23 cellular contexts compared by ENCODE assay signal in the genomic region with DNA sequence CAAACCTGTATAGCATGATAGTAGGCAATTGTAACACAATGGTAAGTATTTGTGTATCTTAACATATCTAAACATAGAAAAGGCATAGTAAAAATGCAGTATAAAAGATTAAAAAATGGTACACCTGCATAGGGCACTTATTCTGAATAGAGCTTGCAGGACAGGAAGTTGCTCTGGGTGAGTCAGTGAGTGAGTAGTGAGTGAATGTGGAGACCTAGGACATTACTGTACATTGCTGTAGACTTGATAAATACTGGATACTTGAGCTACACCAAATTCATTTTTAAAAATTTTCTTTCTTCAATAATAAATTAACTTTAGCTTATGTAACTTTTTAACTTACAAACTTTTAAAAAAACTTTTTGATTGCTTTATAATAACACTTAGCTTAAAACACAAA.
DNase-seq lines count a peak whose midpoint lies in the region; ATAC-seq, FAIRE-seq and TF ChIP-seq lines count a peak whose summit lies in the region.
"Had no signal": no experiment of that assay in that cellular context is flagged by ENCODE, and none has a peak within 500 bp of the region (broad histone marks: within the 10 kb centered on the region; RNA-seq: fewer than 3 reads in every experiment).

No MANE protein-coding gene starts in this region.

- H3K27me3 ChIP-seq in IMR-90 (ENCODE audit: control insufficient read depth, insufficient read depth, low read length), result no peaks in the 10 kb centered on the region
- no peaks in the 10 kb centered on the region for H3K27me3 ChIP-seq in upper lobe of left lung
- no peaks in the 10 kb centered on the region for H3K27me3 ChIP-seq in prostate gland (replicated peaks; ENCODE audit: insufficient read depth)
- no peaks in the 10 kb centered on the region for H3K27me3 ChIP-seq in adrenal gland
- H3K27me3 ChIP-seq: hepatocyte had no signal

- peak overlapping the region; percentile 46 for H2BK5ac ChIP-seq in IMR-90 (ENCODE audit: low read depth, low read length, poor library complexity, severe bottlenecking)

- no peak overlapping the region for H4K8ac ChIP-seq in IMR-90 (ENCODE audit: low read depth in 2 of 2, low read length in 2 of 2)

- H3K9ac ChIP-seq in IMR-90 (ENCODE audit: low read depth, low read length), result no peak overlapping the region
- H3K9ac ChIP-seq: KMS-11 had no signal

- no peak for TF ChIP-seq EP300 in upper lobe of left lung (IDR thresholded peaks at IDR 0.05)

- H3K27ac ChIP-seq in IMR-90 (ENCODE audit: insufficient read depth, low read length), result no peak overlapping the region
- H3K27ac ChIP-seq in upper lobe of left lung, result no peak overlapping the region
- H3K27ac ChIP-seq in prostate gland, result no peak overlapping the region
- no peak overlapping the region for H3K27ac ChIP-seq in adrenal gland
- H3K27ac ChIP-seq: hepatocyte, KMS-11 had no signal

- H3K36me3 Mint-ChIP-seq in activated T-helper 17 cell treated with anti-CD3 and anti-CD28 coated beads, Interleukin-2, amount 50 U/mL, for 72 hours (ENCODE audit: low read depth), result no peaks in the 10 kb centered on the region
- H3K36me3 Mint-ChIP-seq: brain had no signal

- no peak overlapping the region for H3K4ac ChIP-seq in IMR-90 (ENCODE audit: low read depth, low read length)

- no peaks in the 10 kb centered on the region for H3K27me3 Mint-ChIP-seq in activated T-helper 17 cell treated with anti-CD3 and anti-CD28 coated beads, Interleukin-2, amount 50 U/mL, for 72 hours
- H3K27me3 Mint-ChIP-seq: activated CD4-positive, alpha-beta T cell treated with anti-CD3 and anti-CD28 coated beads for 36 hours; brain had no signal

- no peak overlapping the region for H3K4me2 ChIP-seq in IMR-90 (ENCODE audit: low read depth, low read length)
- H3K4me2 ChIP-seq: hepatocyte, KMS-11 had no signal

- no peaks in the 10 kb centered on the region for H3K4me1 Mint-ChIP-seq in activated T-helper 17 cell treated with anti-CD3 and anti-CD28 coated beads, Interleukin-2, amount 50 U/mL, for 72 hours
- H3K4me1 Mint-ChIP-seq: activated CD4-positive, alpha-beta T cell treated with anti-CD3 and anti-CD28 coated beads for 36 hours had no signal

- H2AK9ac ChIP-seq in IMR-90 (replicated peaks; ENCODE audit: low read depth, low read length, poor library complexity), result no peak overlapping the region

- dilution Hi-C loops in IMR-90 (cut with HindIII; ENCODE audit: low sequenced_read_pairs, unreplicated experiment), result no loop called here

- TF ChIP-seq RAD21 in IMR-90 (IDR thresholded peaks at IDR 0.05; ENCODE audit: low read length), result no peak

- no peak overlapping the region for H3K4me3 Mint-ChIP-seq in activated T-helper 17 cell treated with anti-CD3 and anti-CD28 coated beads, Interleukin-2, amount 50 U/mL, for 72 hours
- H3K4me3 Mint-ChIP-seq: activated CD4-positive, alpha-beta T cell treated with anti-CD3 and anti-CD28 coated beads for 36 hours; activated naive CD4-positive, alpha-beta T cell treated with anti-CD3 and anti-CD28 coated beads for 36 hours; brain; H9; nephron progenitor cell had no signal

- H4K91ac ChIP-seq in IMR-90 (ENCODE audit: insufficient read depth, low read depth, low read length), result no peak overlapping the region

- DNase-seq in Daoy (ENCODE audit: low read depth) (peak; percentile 17), IMR-90 (peak; percentile 67), foreskin fibroblast (peak; percentile 39 to 62), upper lobe of left lung (no peak), prostate gland (ENCODE audit: low spot score) (no peak), GM12892 (ENCODE audit: insufficient read length) (no peak), adrenal gland (no peak)
- DNase-seq: activated CD4-positive, alpha-beta T cell treated with anti-CD3 and anti-CD28 coated beads for 36 hours; activated naive CD4-positive, alpha-beta T cell treated with anti-CD3 and anti-CD28 coated beads for 36 hours; H9; kidney glomerular epithelial cell; NCI-H1417 treated with DMSO at 0.1 percent for 48 hours; NCI-H2171 treated with DMSO at 0.1 percent for 48 hours; NCI-H82; nephron progenitor cell; posterior cingulate gyrus; small intestine; stimulated activated CD4-positive, alpha-beta T cell treated with anti-CD3 and anti-CD28 coated beads, Interleukin-4, amount 100 ng/mL, for 1 hour had no signal

- intact Hi-C loops in IMR-90 (cut with micrococcal nuclease) (no loop called here), prostate gland (cut with DNase I) (no loop called here), adrenal gland (cut with DNase I) (no loop called here)

- no peak overlapping the region for H3K56ac ChIP-seq in IMR-90 (ENCODE audit: extremely low read depth, insufficient read depth, low read length)

- H3K4me3 ChIP-seq in IMR-90 (ENCODE audit: insufficient read depth, low read depth, low read length) (no peak overlapping the region), foreskin fibroblast (ENCODE audit: low read depth in 1 of 2, low read length in 2 of 2) (no peak overlapping the region), upper lobe of left lung (no peak overlapping the region), prostate gland (no peak overlapping the region), adrenal gland (no peak overlapping the region)
- H3K4me3 ChIP-seq: hepatocyte had no signal

- in situ Hi-C loops in IMR-90 (cut with MboI; ENCODE audit: low sequenced_read_pairs), result no loop called here

- POLR2A ChIA-PET in IMR-90 (lab: Charles Lee; ENCODE audit: unreplicated experiment), result no interaction called here

- TF ChIP-seq CTCF in IMR-90 (conservative IDR thresholded peaks at IDR 0.05; ENCODE audit: low read depth, low read length), result no peak
- TF ChIP-seq CTCF in foreskin fibroblast (IDR thresholded peaks at IDR 0.05; ENCODE audit: low read depth, low read length), result no peak
- no peak for TF ChIP-seq CTCF in upper lobe of left lung (IDR thresholded peaks at IDR 0.05)
- no peak for TF ChIP-seq CTCF in prostate gland (IDR thresholded peaks at IDR 0.05)
- TF ChIP-seq CTCF in adrenal gland (IDR thresholded peaks at IDR 0.05), result no peak

- no peak overlapping the region for H2BK20ac ChIP-seq in IMR-90 (ENCODE audit: low read depth, low read length)

- H3K9me3 ChIP-seq in IMR-90 (ENCODE audit: control insufficient read depth, insufficient read depth, low read length) (no peaks in the 10 kb centered on the region), upper lobe of left lung (no peaks in the 10 kb centered on the region), prostate gland (no peaks in the 10 kb centered on the region), adrenal gland (replicated peaks in 1 of 3) (no peaks in the 10 kb centered on the region)

- H3K14ac ChIP-seq in IMR-90 (replicated peaks; ENCODE audit: low read depth, low read length), result no peak overlapping the region

- H2AFZ ChIP-seq in IMR-90 (replicated peaks; ENCODE audit: low read length, poor library complexity), result no peak overlapping the region
- H2AFZ ChIP-seq: hepatocyte had no signal

- FAIRE-seq in GM12892 (lab: Jason Lieb, UNC), result no peak
- FAIRE-seq: urothelium cell line had no signal

- no peaks in the 10 kb centered on the region; the same call in 1 of the 2 replicates for H3K4me1 ChIP-seq in IMR-90 (ENCODE audit: control insufficient read depth, insufficient read depth, low read length)
- no peaks in the 10 kb centered on the region for H3K4me1 ChIP-seq in upper lobe of left lung
- H3K4me1 ChIP-seq in prostate gland (replicated peaks), result no peaks in the 10 kb centered on the region
- no peaks in the 10 kb centered on the region for H3K4me1 ChIP-seq in adrenal gland (replicated peaks in 1 of 2)

- no peaks in the 10 kb centered on the region for H4K20me1 ChIP-seq in IMR-90 (ENCODE audit: insufficient read depth, low read length)

- ATAC-seq in IMR-90 (ENCODE audit: low read depth) (peak; percentile 54; the same call in 1 of the 2 replicates), upper lobe of left lung (ENCODE audit: low FRiP score in 2 of 2) (no peak)
- ATAC-seq in activated T-helper 17 cell treated with anti-CD3 and anti-CD28 coated beads, Interleukin-2, amount 50 U/mL, for 72 hours (replicated peaks), result peak; percentile 40
- ATAC-seq: activated CD4-positive, alpha-beta T cell treated with anti-CD3 and anti-CD28 coated beads for 36 hours had no signal

- H2AK5ac ChIP-seq in IMR-90 (ENCODE audit: low read depth, low read length), result no peak overlapping the region

- H3K18ac ChIP-seq in IMR-90 (ENCODE audit: low read depth, low read length), result no peak overlapping the region

- no peak overlapping the region for H3K23ac ChIP-seq in IMR-90 (ENCODE audit: low read depth, low read length)

- BruUV-seq in IMR-90 (replicated peaks; lab: Mats Ljungman, UMichigan), result no TSS peak

- H3K36me3 ChIP-seq in IMR-90 (ENCODE audit: control insufficient read depth, insufficient read depth, low read length) (no peaks in the 10 kb centered on the region), upper lobe of left lung (no peaks in the 10 kb centered on the region), prostate gland (no peaks in the 10 kb centered on the region), adrenal gland (replicated peaks in 1 of 2) (no peaks in the 10 kb centered on the region)

- no peak overlapping the region for H2BK120ac ChIP-seq in IMR-90 (ENCODE audit: low read depth, low read length)

- H3K27ac Mint-ChIP-seq in activated T-helper 17 cell treated with anti-CD3 and anti-CD28 coated beads, Interleukin-2, amount 50 U/mL, for 72 hours, result no peak overlapping the region
- H3K27ac Mint-ChIP-seq: activated CD4-positive, alpha-beta T cell treated with anti-CD3 and anti-CD28 coated beads for 36 hours; activated naive CD4-positive, alpha-beta T cell treated with anti-CD3 and anti-CD28 coated beads for 36 hours; brain; H9; nephron progenitor cell had no signal

- H4K5ac ChIP-seq in IMR-90 (ENCODE audit: low read depth, low read length), result no peak overlapping the region

- CTCF ChIA-PET in IMR-90 (lab: Yijun Ruan, JAX), result interaction anchor here (0.7 to 1.9 kb wide), 2 partner anchors 13 to 36 kb away, joined by 4 to 6 read pairs; no protein-coding TSS in a partner anchor

- TF ChIP-seq POLR2A in IMR-90 (IDR thresholded peaks at IDR 0.05; ENCODE audit: low read depth, low read length) (no peak), upper lobe of left lung (IDR thresholded peaks at IDR 0.05) (no peak), prostate gland (IDR thresholded peaks at IDR 0.05) (no peak), GM12892 (IDR thresholded peaks at IDR 0.05; ENCODE audit: low read depth, low read length) (no peak), adrenal gland (IDR thresholded peaks at IDR 0.05) (no peak)

- H3K9me1 ChIP-seq in IMR-90 (ENCODE audit: insufficient read depth, low read length), result peaks cover 3% of the 10 kb centered on the region

- H3K9me3 Mint-ChIP-seq in activated T-helper 17 cell treated with anti-CD3 and anti-CD28 coated beads, Interleukin-2, amount 50 U/mL, for 72 hours, result no peaks in the 10 kb centered on the region
- H3K9me3 Mint-ChIP-seq: activated naive CD4-positive, alpha-beta T cell treated with anti-CD3 and anti-CD28 coated beads for 36 hours; brain; H9; nephron progenitor cell had no signal

- H3K79me1 ChIP-seq in IMR-90 (ENCODE audit: low read depth in 1 of 2, low read length in 2 of 2), result no peaks in the 10 kb centered on the region

- H2BK15ac ChIP-seq in IMR-90 (ENCODE audit: low read depth, low read length), result no peak overlapping the region

TF ChIP-seq in IMR-90, 13 proteins besides CTCF, POLR2A, EP300 and RAD21 (continues in another document):
- TF ChIP-seq CEBPB (IDR thresholded peaks at IDR 0.05; ENCODE audit: low read depth, low read length) (no peak), CHD1 (IDR thresholded peaks at IDR 0.05; ENCODE audit: low read depth, low read length) (no peak), SMC3 (IDR thresholded peaks at IDR 0.05; ENCODE audit: low read depth, low read length) (no peak)

Comparison
In these comparisons a context has a peak if more than half of its experiments do, and no peak if none do; other contexts are left out.
1. DNase-seq: peak in Daoy (single experiment), IMR-90 (single experiment) and foreskin fibroblast (2 of 2); none in upper lobe of left lung (0 of 2), prostate gland (single experiment), GM12892 (single experiment) and adrenal gland (0 of 7).
2. ATAC-seq: peak in IMR-90 (single experiment) and activated T-helper 17 cell treated with anti-CD3 and anti-CD28 coated beads, Interleukin-2, amount 50 U/mL, for 72 hours (single experiment); none in upper lobe of left lung (0 of 2).